ENCODE assay signal across 35 cellular contexts in the genomic region with DNA sequence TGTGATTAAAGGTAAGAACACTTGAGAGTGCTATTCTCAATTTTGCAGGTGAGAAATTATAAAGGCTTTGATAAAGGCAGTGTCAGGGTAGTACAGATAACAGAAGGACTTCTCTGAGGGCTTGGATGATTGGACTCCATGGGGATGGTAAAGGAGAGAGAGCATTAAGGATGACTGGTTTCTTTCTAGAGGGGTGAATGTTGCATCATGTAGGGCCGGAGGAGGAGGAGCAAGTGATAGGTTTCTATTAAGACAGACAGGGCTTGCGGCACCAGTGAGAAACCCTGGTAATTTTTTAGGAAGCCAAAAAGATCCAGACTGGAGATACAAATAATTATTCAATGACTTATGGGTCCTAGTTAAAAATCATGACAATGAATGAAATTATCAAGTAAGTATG.
"Had no signal": no experiment of that assay in that cellular context is flagged by ENCODE, and none has a peak within 500 bp of the region (broad histone marks: within the 10 kb centered on the region; RNA-seq: fewer than 3 reads in every experiment).

No MANE protein-coding gene starts in this region.

- H3K4me3 ChIP-seq: MG63 had no signal

- H3K36me3 ChIP-seq: MG63 had no signal

- H3K27me3 ChIP-seq: MG63 had no signal

- DNase-seq: Karpas-422, Kasumi-1, MG63, MM.1S, MV-4-11, NCI-H1048, NCI-H1092, NCI-H1092 treated with DMSO at 0.1 percent for 48 hours, NCI-H1105, NCI-H1105 treated with DMSO at 0.1 percent for 48 hours, NCI-H1417, NCI-H1417 treated with DMSO at 0.1 percent for 48 hours, NCI-H1436, NCI-H1436 treated with DMSO at 0.1 percent for 48 hours, NCI-H146, NCI-H1694, NCI-H1694 treated with DMSO at 0.1 percent for 48 hours, NCI-H187, NCI-H187 treated with DMSO at 0.1 percent for 48 hours, NCI-H1930, NCI-H2029, NCI-H2029 treated with DMSO at 0.1 percent for 48 hours, NCI-H2081, NCI-H2081 treated with DMSO at 0.1 percent for 48 hours, NCI-H2107, NCI-H2227 treated with DMSO at 0.1 percent for 48 hours, NCI-H226, NCI-H345, NCI-H446, NCI-H446 treated with DMSO at 0.1 percent for 48 hours, NCI-H510A, NCI-H510A treated with DMSO at 0.1 percent for 48 hours, NCI-H524, NCI-H524 treated with DMSO at 0.1 percent for 48 hours, NCI-H526 had no signal

- H3K9me3 ChIP-seq: MG63 had no signal
